ENCODE assay signal across 8 cellular contexts in genomic region chr5:177303121-177303924, GRCh38. TPM values are rescaled to one million over a fixed set of nuclear protein-coding genes. Genes with fewer than 3 reads are reported as not detected.
A peak's percentile ranks its signal among the peaks of the same experiment; 100 is the strongest.
DNase-seq lines count a peak whose midpoint lies in the region; ATAC-seq and TF ChIP-seq lines count a peak whose summit lies in the region.

Gene PRELID1, plus strand, starts transcription at chr5:177303799. Its CDS starts 187 bp downstream, at chr5:177303986.
Gene RAB24, minus strand, starts transcription at chr5:177303719. Its CDS starts 431 bp downstream, at chr5:177303288.

- peak; percentile 92 for DNase-seq in GM10266 (ENCODE audit: extremely low spot score)
- DNase-seq in HCT116 (ENCODE audit: low read depth, low spot score): no peak
- peak; percentile 88 for DNase-seq in NAMALWA (ENCODE audit: low spot score)
- peak; percentile 78 to 88 (median 82) for DNase-seq in T-helper 1 cell
- DNase-seq in heart right ventricle: peak; percentile 88 to 91
- DNase-seq in progenitor cell of endocrine pancreas (ENCODE audit: low spot score, unreplicated experiment): peak; percentile 92
- peak; percentile 95 for DNase-seq in upper lobe of right lung

- H3K4me3 Mint-ChIP-seq in progenitor cell of endocrine pancreas (ENCODE audit: low read depth): peak within 1 kb of the TSS; percentile 92

- ATAC-seq in HCT116: peak; percentile 58
- peak; percentile 82 to 93 (median 86) for ATAC-seq in heart right ventricle
- peak; percentile 87 for ATAC-seq in upper lobe of right lung

- H4K20me1 ChIP-seq in HCT116 (ENCODE audit: insufficient read depth): peaks cover 8% of the 10 kb centered on the region; the same call in 1 of the 2 replicates

- POLR2A ChIA-PET in HCT116 (lab: Charles Lee): no interaction called here

- 0% methylated on average over 85 to 100 of the region's 100 CpGs for WGBS in adipose tissue, 3 donors
- WGBS in heart right ventricle, 2 donors: 0% methylated on average over 99 to 100 of the region's 100 CpGs

- peak within 1 kb of the TSS; percentile 93 for H3K27ac Mint-ChIP-seq in progenitor cell of endocrine pancreas

- peak within 1 kb of the TSS; percentile 99 for H3K9ac ChIP-seq in HCT116 (ENCODE audit: low read length)

- H3K4me3 ChIP-seq in HCT116 (replicated peaks in 1 of 2; ENCODE audit: low read depth in 1 of 2, low read length in 2 of 2): peak within 1 kb of the TSS; percentile 88 to 99
- H3K4me3 ChIP-seq in heart right ventricle: peak within 1 kb of the TSS; percentile 67 to 100 (median 94)
- H3K4me3 ChIP-seq in upper lobe of right lung: peak within 1 kb of the TSS; percentile 99

- H3K27ac ChIP-seq in HCT116 (ENCODE audit: low read depth, low read length): peak within 1 kb of the TSS; percentile 72
- no peak within 1 kb of the TSS for H3K27ac ChIP-seq in adipose tissue (ENCODE audit: low read depth, low read length)
- peak within 1 kb of the TSS; percentile 72 to 97 (median 89) for H3K27ac ChIP-seq in heart right ventricle
- peak within 1 kb of the TSS; percentile 86 for H3K27ac ChIP-seq in upper lobe of right lung

- H3K9me3 Mint-ChIP-seq in progenitor cell of endocrine pancreas (ENCODE audit: low read depth): no peaks in the 10 kb centered on the region

- BruUV-seq in HCT116 (replicated peaks; lab: Mats Ljungman, UMichigan): TSS peak; percentile 49

- no peaks in the 10 kb centered on the region for H3K9me2 ChIP-seq in HCT116 (ENCODE audit: insufficient read depth)

- H3K27me3 ChIP-seq in HCT116 (ENCODE audit: insufficient read depth, low read length): no peaks in the 10 kb centered on the region
- H3K27me3 ChIP-seq in heart right ventricle: no peaks in the 10 kb centered on the region
- H3K27me3 ChIP-seq in upper lobe of right lung: no peaks in the 10 kb centered on the region

- H3K4me1 Mint-ChIP-seq in progenitor cell of endocrine pancreas (ENCODE audit: low read depth): peaks cover 24% of the 10 kb centered on the region

- TF ChIP-seq POLR2A in HCT116 (IDR thresholded peaks at IDR 0.05; ENCODE audit: borderline replicate concordance, extremely low read depth, insufficient read depth, insufficient read length): peak; percentile 69

- intact Hi-C loops in HCT116 (cut with micrococcal nuclease): loop anchor here (5.0 to 10.0 kb wide), 2 partner anchors 199 to 649 kb away; no protein-coding TSS in a partner anchor
- intact Hi-C loops in heart right ventricle (cut with DNase I): loop anchor here in 6 of 10 donors (5.0 to 10.0 kb wide), 3 partner anchors 186 to 191 kb away; no protein-coding TSS in a partner anchor
- intact Hi-C loops in upper lobe of right lung (cut with DNase I): no loop called here

- peaks cover 4% of the 10 kb centered on the region for H3K36me3 Mint-ChIP-seq in progenitor cell of endocrine pancreas (ENCODE audit: insufficient read depth)

- CTCF ChIA-PET in HCT116 (lab: Charles Lee): no interaction called here

- peak within 1 kb of the TSS; percentile 92 for H3K4me2 ChIP-seq in HCT116 (ENCODE audit: low read length)

- H3K27me3 Mint-ChIP-seq in progenitor cell of endocrine pancreas: no peaks in the 10 kb centered on the region

- peaks cover 19 to 63% of the 10 kb centered on the region in 2 experiments for H3K4me1 ChIP-seq in HCT116 (ENCODE audit: control insufficient read depth in 1 of 2, insufficient read depth in 2 of 2, low read length in 2 of 2)
- H3K4me1 ChIP-seq in heart right ventricle: peaks cover 20 to 85% (median 52%) of the 10 kb centered on the region in 9 donors
- H3K4me1 ChIP-seq in upper lobe of right lung: peaks cover 67% of the 10 kb centered on the region

- RAD21 ChIA-PET in HCT116 (lab: Charles Lee; ENCODE audit: low non-redundant PET in 1 of 2, low total read pairs in 2 of 2, uncharacterized antibody in 2 of 2, unreplicated experiment in 2 of 2): no interaction called here

- no peak for TF ChIP-seq RAD21 in HCT116 (IDR thresholded peaks at IDR 0.05; ENCODE audit: low read depth)

- H3K9me3 ChIP-seq in HCT116 (ENCODE audit: control insufficient read depth in 1 of 2, insufficient read depth in 1 of 2, low read depth in 1 of 2, low read length in 2 of 2) (no peaks in the 10 kb centered on the region), heart right ventricle (no peaks in the 10 kb centered on the region), upper lobe of right lung (no peaks in the 10 kb centered on the region)

- H3K36me3 ChIP-seq in HCT116 (ENCODE audit: control insufficient read depth in 1 of 2, insufficient read depth in 2 of 2, low read length in 2 of 2) (peaks cover 8 to 14% of the 10 kb centered on the region in 2 experiments; a peak in 2 of 4 replicates), heart right ventricle (peaks cover 0 to 54% (median 7%) of the 10 kb centered on the region in 9 donors), upper lobe of right lung (peaks cover 27% of the 10 kb centered on the region)

- peak; percentile 48 for TF ChIP-seq CTCF in GM10266 (IDR thresholded peaks at IDR 0.05; ENCODE audit: control insufficient read depth, insufficient read depth, low read depth, missing control alignments)
- peak in 2 of 3 experiments; percentile 33 to 36; a peak in 3 of 6 replicates for TF ChIP-seq CTCF in HCT116 (IDR thresholded peaks at IDR 0.05 in 2 of 3, conservative IDR thresholded peaks at IDR 0.05 in 1 of 3; ENCODE audit: borderline replicate concordance in 1 of 3, insufficient read depth in 1 of 3, low read depth in 2 of 3, low read length in 2 of 3)
- TF ChIP-seq CTCF in heart right ventricle (IDR thresholded peaks at IDR 0.05): peak in 8 of 9 donors; percentile 12 to 66 (median 35)
- TF ChIP-seq CTCF in progenitor cell of endocrine pancreas (IDR thresholded peaks at IDR 0.05; ENCODE audit: unreplicated experiment): peak; percentile 45
- peak; percentile 38 for TF ChIP-seq CTCF in upper lobe of right lung (IDR thresholded peaks at IDR 0.05)

- H3K79me2 ChIP-seq in HCT116 (ENCODE audit: insufficient read depth, low read length): peaks cover 28% of the 10 kb centered on the region

- no peak within 1 kb of the TSS for H2AFZ ChIP-seq in HCT116 (ENCODE audit: low read depth, low read length, poor library complexity, severe bottlenecking)

TF ChIP-seq in HCT116, 20 proteins besides CTCF, POLR2A, EP300 and RAD21:
- TF ChIP-seq YY1 (IDR thresholded peaks at IDR 0.05; ENCODE audit: extremely low read depth, insufficient replicate concordance, low read depth, low read length): peak; percentile 85
- peak; percentile 63 for TF ChIP-seq POLR2AphosphoS5 (IDR thresholded peaks at IDR 0.05; ENCODE audit: low read depth, low read length)
- no peak for TF ChIP-seq CBX3 (IDR thresholded peaks at IDR 0.05; ENCODE audit: low read depth)
- TF ChIP-seq CEBPB (IDR thresholded peaks at IDR 0.05; ENCODE audit: low read depth): no peak

RNA-seq across cellular contexts. Expression of gene PRELID1, which starts in this region (rescaled TPM):
- total RNA-seq in HCT116 (2021; ENCODE audit: unreplicated experiment) (223 TPM), heart right ventricle (10 to 100 TPM; 32.3 to 69.8 (median 36.2) TPM), progenitor cell of endocrine pancreas (94.0 and 114 TPM in 2 replicates), upper lobe of right lung (87.0 TPM)
- polyA plus RNA-seq in HCT116 (2012): 181 and 221 TPM in 2 replicates
- polyA plus RNA-seq in adipose tissue (100 to 1,000 TPM in 2 of 3 donors, 10 to 100 TPM in 1; 94.6 to 215 (median 185) TPM), heart right ventricle (100 to 1,000 TPM in 1 of 2 donors, 10 to 100 TPM in 1; 53.9 to 166 TPM)

RNA-seq across cellular contexts. Expression of gene RAB24, which starts in this region (rescaled TPM):
- total RNA-seq in HCT116 (2021; ENCODE audit: unreplicated experiment) (13.5 TPM), heart right ventricle (10 to 100 TPM; 14.7 to 22.1 (median 19.3) TPM), progenitor cell of endocrine pancreas (26.9 and 30.0 TPM in 2 replicates), upper lobe of right lung (36.3 TPM)
- 16.5 and 19.4 TPM in 2 replicates for polyA plus RNA-seq in HCT116 (2012)
- polyA plus RNA-seq in adipose tissue (10 to 100 TPM; 33.7 to 70.7 (median 59.7) TPM), heart right ventricle (10 to 100 TPM; 31.7 to 39.4 TPM)
